Comparison of ENCODE assay signal across 35 cellular contexts in genomic region chr12:113651662-113652061, GRCh38.
"Had no signal": no experiment of that assay in that cellular context is flagged by ENCODE, and none has a peak within 500 bp of the region (broad histone marks: within the 10 kb centered on the region; RNA-seq: fewer than 3 reads in every experiment).

No MANE protein-coding gene starts in this region.

- H3K9me3 ChIP-seq: MG63 had no signal

- DNase-seq: Karpas-422, Kasumi-1, MG63, MM.1S, MV-4-11, NCI-H1048, NCI-H1092, NCI-H1092 treated with DMSO at 0.1 percent for 48 hours, NCI-H1105, NCI-H1105 treated with DMSO at 0.1 percent for 48 hours, NCI-H1417, NCI-H1417 treated with DMSO at 0.1 percent for 48 hours, NCI-H1436, NCI-H1436 treated with DMSO at 0.1 percent for 48 hours, NCI-H146, NCI-H1694, NCI-H1694 treated with DMSO at 0.1 percent for 48 hours, NCI-H187, NCI-H187 treated with DMSO at 0.1 percent for 48 hours, NCI-H1930, NCI-H2029, NCI-H2029 treated with DMSO at 0.1 percent for 48 hours, NCI-H2081, NCI-H2081 treated with DMSO at 0.1 percent for 48 hours, NCI-H2107, NCI-H2171 treated with DMSO at 0.1 percent for 48 hours, NCI-H2227 treated with DMSO at 0.1 percent for 48 hours, NCI-H226, NCI-H345, NCI-H446, NCI-H446 treated with DMSO at 0.1 percent for 48 hours, NCI-H510A, NCI-H510A treated with DMSO at 0.1 percent for 48 hours, NCI-H524 had no signal

- H3K9ac ChIP-seq: KMS-11 had no signal

- H3K27me3 ChIP-seq: MG63 had no signal

- H3K27ac ChIP-seq: KMS-11 had no signal

- H3K4me3 ChIP-seq: MG63 had no signal

- H3K4me2 ChIP-seq: KMS-11 had no signal

- H3K36me3 ChIP-seq: MG63 had no signal
